Comparison of ENCODE assay signal across 8 cellular contexts in genomic region chrX:9786839-9787635, GRCh38. TPM values are rescaled to one million over a fixed set of nuclear protein-coding genes. Genes with fewer than 3 reads are reported as not detected.
DNase-seq lines count a peak whose midpoint lies in the region; ATAC-seq and TF ChIP-seq lines count a peak whose summit lies in the region.

No MANE protein-coding gene starts in this region.

- H3K4me1 ChIP-seq in PC-3 (ENCODE audit: insufficient read depth, low read length) (peaks cover 30% of the 10 kb centered on the region), parathyroid adenoma (peaks cover 2% of the 10 kb centered on the region)

- H3K9me2 ChIP-seq in PC-3 (replicated peaks; ENCODE audit: low read length) = no peaks in the 10 kb centered on the region

- DNase-seq in D341Med (ENCODE audit: low spot score) (peak; percentile 38), PC-3 (peak; percentile 46), fibroblast of villous mesenchyme (ENCODE audit: low read depth) (peak; percentile 67), OCI-M1 (lab: John Stamatoyannopoulos, UW) (no peak), glomerular visceral epithelial cell (ENCODE audit: extremely low spot score) (no peak)
- no peak for DNase-seq in effector CD4-positive, alpha-beta T cell

- TF ChIP-seq CTCF in PC-3 (conservative IDR thresholded peaks at IDR 0.05; ENCODE audit: low read depth, low read length) = no peak
- TF ChIP-seq CTCF in fibroblast of villous mesenchyme (IDR thresholded peaks at IDR 0.05; ENCODE audit: insufficient read depth, low read depth, low read length) = no peak
- no peak for TF ChIP-seq CTCF in parathyroid adenoma (IDR thresholded peaks at IDR 0.05)

- CTCF ChIA-PET in PC-3 (lab: Charles Lee) = no interaction called here

- H3K79me2 ChIP-seq in PC-3 (ENCODE audit: low read length) (peaks cover 42% of the 10 kb centered on the region), parathyroid adenoma (no peaks in the 10 kb centered on the region)

- no peak overlapping the region for H3K27ac ChIP-seq in PC-3 (ENCODE audit: low read length)
- H3K27ac ChIP-seq in parathyroid adenoma = peak overlapping the region; percentile 42

- POLR2A ChIA-PET in PC-3 (lab: Charles Lee; ENCODE audit: unreplicated experiment) = no interaction called here

- peak overlapping the region; percentile 87 for H3K4me2 ChIP-seq in PC-3 (ENCODE audit: low read length)
- H3K4me2 ChIP-seq in parathyroid adenoma (ENCODE audit: low read length) = peak overlapping the region; percentile 61

- H3K9ac ChIP-seq in PC-3 (ENCODE audit: low read length) (peak overlapping the region; percentile 26; the same call in 1 of the 2 replicates), parathyroid adenoma (no peak overlapping the region)

- H2AFZ ChIP-seq in PC-3 (ENCODE audit: low read length) = peak overlapping the region; percentile 81
- peak overlapping the region; percentile 54 for H2AFZ ChIP-seq in parathyroid adenoma

- no peaks in the 10 kb centered on the region for H3F3A ChIP-seq in PC-3 (ENCODE audit: low read length, unreplicated experiment)

- intact Hi-C loops in PC-3 (cut with micrococcal nuclease) = loop anchor here (5.0 to 10.0 kb wide), 2 partner anchors 58 to 85 kb away; no protein-coding TSS in a partner anchor

- no peaks in the 10 kb centered on the region for H4K20me1 ChIP-seq in PC-3 (ENCODE audit: low read length)

- ATAC-seq in PC-3 (peak; percentile 25), GM19324 (IDR thresholded peaks at IDR 0.05; ENCODE audit: low FRiP score, unreplicated experiment) (no peak)

- BruUV-seq in PC-3 (replicated peaks; lab: Mats Ljungman, UMichigan) = TSS peak; percentile 51

- H3K9me3 ChIP-seq in PC-3 (ENCODE audit: low read length) (no peaks in the 10 kb centered on the region), parathyroid adenoma (ENCODE audit: control insufficient read depth, low read length) (no peaks in the 10 kb centered on the region)

- no peaks in the 10 kb centered on the region for H3K27me3 ChIP-seq in PC-3 (ENCODE audit: low read length)
- no peaks in the 10 kb centered on the region for H3K27me3 ChIP-seq in parathyroid adenoma (ENCODE audit: control insufficient read depth, insufficient read depth, low read length)

- H3K36me3 ChIP-seq in PC-3 (ENCODE audit: low read depth, low read length) (no peaks in the 10 kb centered on the region), parathyroid adenoma (ENCODE audit: control insufficient read depth, insufficient read depth, low read length) (no peaks in the 10 kb centered on the region)

- H3K4me3 ChIP-seq in PC-3 (ENCODE audit: low read length) = peak overlapping the region; percentile 95
- peak overlapping the region; percentile 69 for H3K4me3 ChIP-seq in fibroblast of villous mesenchyme (ENCODE audit: low read depth, low read length)
- peak overlapping the region; percentile 49 for H3K4me3 ChIP-seq in parathyroid adenoma (ENCODE audit: low read depth, low read length)

RNA-seq across cellular contexts. Expression of gene SHROOM2, which starts 0.8 kb away (rescaled TPM):
- 6.5 and 8.6 TPM in 2 replicates for total RNA-seq in PC-3 (2014; rRNA removed)
- total RNA-seq in fibroblast of villous mesenchyme = 4.3 and 5.8 TPM in 2 replicates

RNA-seq across cellular contexts. Expression of gene GPR143, which starts 21.4 kb away (rescaled TPM):
- total RNA-seq in PC-3 (2014; rRNA removed) (0.47 and 0.52 TPM in 2 replicates), fibroblast of villous mesenchyme (0.32 and 0.43 TPM in 2 replicates)

Comparison
In these comparisons a context has a peak if more than half of its experiments do, and no peak if none do; other contexts are left out.
1. DNase-seq: peak in D341Med (single experiment), PC-3 (single experiment) and fibroblast of villous mesenchyme (single experiment); none in OCI-M1 (single experiment), effector CD4-positive, alpha-beta T cell (single experiment) and glomerular visceral epithelial cell (single experiment).
2. Peak in every context shown above with its lines, with median percentiles within 50 percentile points of each other: H3K4me3 ChIP-seq.